Comparison of ENCODE assay signal across 15 cellular contexts in genomic region chr9:122383992-122384461, GRCh38. TPM values are rescaled to one million over a fixed set of nuclear protein-coding genes. Genes with fewer than 3 reads are reported as not detected.
DNase-seq lines count a peak whose midpoint lies in the region; ATAC-seq, FAIRE-seq and TF ChIP-seq lines count a peak whose summit lies in the region.
"Had no signal": no experiment of that assay in that cellular context is flagged by ENCODE, and none has a peak within 500 bp of the region (broad histone marks: within the 10 kb centered on the region; RNA-seq: fewer than 3 reads in every experiment).

No MANE protein-coding gene starts in this region.

- WGBS in A549 (ENCODE audit: missing lambda C conversion rate), result 41% methylated on average over 7 of the region's 7 CpGs

- H3K36me3 ChIP-seq in CD4-positive, alpha-beta memory T cell (ENCODE audit: insufficient read depth, low read length), result no peaks in the 10 kb centered on the region

- TF ChIP-seq EP300 in A549 (IDR thresholded peaks at IDR 0.05), result no peak

- DNase-seq in A549 (ENCODE audit: low read depth in 1 of 2, low spot score in 1 of 2), result peak in 1 of 2 experiments; percentile 36
- DNase-seq in GM04504 (ENCODE audit: low read depth), result peak; percentile 36
- peak; percentile 41 for DNase-seq in SW480 (ENCODE audit: low spot score)
- DNase-seq in foreskin keratinocyte, result peak; percentile 87 to 92
- no peak for DNase-seq in CD4-positive, alpha-beta memory T cell
- no peak for DNase-seq in NCI-H345 (lab: John Stamatoyannopoulos, UW)
- DNase-seq in activated T-cell treated with anti-CD3 and anti-CD28 coated beads for 4 hours, result no peak
- no peak for DNase-seq in inferior parietal cortex (ENCODE audit: extremely low spot score)
- DNase-seq: amygdala, endodermal cell, NCI-H2029 treated with DMSO at 0.1 percent for 48 hours had no signal

- CTCF ChIA-PET in A549 (lab: Yijun Ruan, JAX), result interaction anchor here (1.0 to 3.8 kb wide), 4 partner anchors 10 to 259 kb away, joined by 3 to 17 read pairs (median 6); no protein-coding TSS in a partner anchor
- CTCF ChIA-PET in CD4-positive, alpha-beta memory T cell (lab: Charles Lee; ENCODE audit: partially characterized antibody), result interaction anchor here (1.4 kb wide), 1 partner anchor 264 kb away, joined by 3 read pairs; no protein-coding TSS in a partner anchor

- H3K27me3 ChIP-seq in foreskin keratinocyte, result no peaks in the 10 kb centered on the region
- no peaks in the 10 kb centered on the region for H3K27me3 ChIP-seq in CD4-positive, alpha-beta memory T cell (ENCODE audit: insufficient read depth, low read length)
- H3K27me3 ChIP-seq: vagina had no signal

- TF ChIP-seq CTCF in A549 (IDR thresholded peaks at IDR 0.05) (no peak), foreskin keratinocyte (conservative IDR thresholded peaks at IDR 0.05) (no peak)

- H3K4me1 ChIP-seq in A549, result peaks cover 20% of the 10 kb centered on the region
- peaks cover 9% of the 10 kb centered on the region for H3K4me1 ChIP-seq in foreskin keratinocyte
- H3K4me1 ChIP-seq in CD4-positive, alpha-beta memory T cell (ENCODE audit: insufficient read depth, low read length), result no peaks in the 10 kb centered on the region
- H3K4me1 ChIP-seq: vagina had no signal

- no peak for TF ChIP-seq POLR2A in A549 (IDR thresholded peaks at IDR 0.05; ENCODE audit: low read length)

- H3K27ac ChIP-seq in A549, result peak overlapping the region; percentile 53 to 84
- H3K27ac ChIP-seq in foreskin keratinocyte, result no peak overlapping the region
- no peak overlapping the region for H3K27ac ChIP-seq in CD4-positive, alpha-beta memory T cell (ENCODE audit: low read depth, low read length)
- H3K27ac ChIP-seq: C4-2B, vagina had no signal

- TF ChIP-seq RAD21 in A549 (conservative IDR thresholded peaks at IDR 0.05 in 1 of 2, IDR thresholded peaks at IDR 0.05 in 1 of 2), result no peak

- H3K4me1 Mint-ChIP-seq in CD4-positive, alpha-beta memory T cell, result no peaks in the 10 kb centered on the region

- intact Hi-C loops in CD4-positive, alpha-beta memory T cell (cut with micrococcal nuclease), result no loop called here

- ATAC-seq in A549, result peak; percentile 65 to 75; a peak in 4 of 6 replicates
- peak; percentile 64 for ATAC-seq in foreskin keratinocyte
- ATAC-seq: naive thymus-derived CD8-positive, alpha-beta T cell had no signal

- H3K9me3 Mint-ChIP-seq in CD4-positive, alpha-beta memory T cell, result peaks cover 0 to 12% (median 6%) of the 10 kb centered on the region in 8 donors

- peaks cover 4 to 9% of the 10 kb centered on the region in 2 donors for H3K27me3 Mint-ChIP-seq in CD4-positive, alpha-beta memory T cell
- H3K27me3 Mint-ChIP-seq: IgD-negative memory B cell had no signal

- POLR2A ChIA-PET in A549 (lab: Yijun Ruan, JAX), result no interaction called here
- POLR2A ChIA-PET in CD4-positive, alpha-beta memory T cell (lab: Charles Lee; ENCODE audit: partially characterized antibody), result no interaction called here

- H3K4me2 ChIP-seq in A549, result peak overlapping the region; percentile 61

- H3K4me3 Mint-ChIP-seq in CD4-positive, alpha-beta memory T cell, result no peak overlapping the region
- H3K4me3 Mint-ChIP-seq: endodermal cell; IgD-negative memory B cell; naive thymus-derived CD8-positive, alpha-beta T cell had no signal

- H3K36me3 Mint-ChIP-seq in CD4-positive, alpha-beta memory T cell, result no peaks in the 10 kb centered on the region

- no peak for FAIRE-seq in A549 (lab: Jason Lieb, UNC)

- no peak overlapping the region for H3K27ac Mint-ChIP-seq in CD4-positive, alpha-beta memory T cell
- H3K27ac Mint-ChIP-seq: endodermal cell; naive thymus-derived CD8-positive, alpha-beta T cell had no signal

- peaks cover 11% of the 10 kb centered on the region for H3K9me3 ChIP-seq in A549
- H3K9me3 ChIP-seq in CD4-positive, alpha-beta memory T cell (ENCODE audit: control insufficient read depth in 1 of 2, low read length in 2 of 2), result peaks cover 0 to 9% of the 10 kb centered on the region in 2 donors
- H3K9me3 ChIP-seq: vagina had no signal

- H3K4me3 ChIP-seq in A549, result no peak overlapping the region
- H3K4me3 ChIP-seq in CD4-positive, alpha-beta memory T cell (ENCODE audit: low read length in 2 of 2), result no peak overlapping the region
- H3K4me3 ChIP-seq: vagina had no signal

TF ChIP-seq in A549, 52 proteins besides CTCF, POLR2A, EP300 and RAD21 (continues in another document):
- no peak for TF ChIP-seq RARB (CRISPR knock-in tag; IDR thresholded peaks at IDR 0.05)
- TF ChIP-seq, protein P1, sequence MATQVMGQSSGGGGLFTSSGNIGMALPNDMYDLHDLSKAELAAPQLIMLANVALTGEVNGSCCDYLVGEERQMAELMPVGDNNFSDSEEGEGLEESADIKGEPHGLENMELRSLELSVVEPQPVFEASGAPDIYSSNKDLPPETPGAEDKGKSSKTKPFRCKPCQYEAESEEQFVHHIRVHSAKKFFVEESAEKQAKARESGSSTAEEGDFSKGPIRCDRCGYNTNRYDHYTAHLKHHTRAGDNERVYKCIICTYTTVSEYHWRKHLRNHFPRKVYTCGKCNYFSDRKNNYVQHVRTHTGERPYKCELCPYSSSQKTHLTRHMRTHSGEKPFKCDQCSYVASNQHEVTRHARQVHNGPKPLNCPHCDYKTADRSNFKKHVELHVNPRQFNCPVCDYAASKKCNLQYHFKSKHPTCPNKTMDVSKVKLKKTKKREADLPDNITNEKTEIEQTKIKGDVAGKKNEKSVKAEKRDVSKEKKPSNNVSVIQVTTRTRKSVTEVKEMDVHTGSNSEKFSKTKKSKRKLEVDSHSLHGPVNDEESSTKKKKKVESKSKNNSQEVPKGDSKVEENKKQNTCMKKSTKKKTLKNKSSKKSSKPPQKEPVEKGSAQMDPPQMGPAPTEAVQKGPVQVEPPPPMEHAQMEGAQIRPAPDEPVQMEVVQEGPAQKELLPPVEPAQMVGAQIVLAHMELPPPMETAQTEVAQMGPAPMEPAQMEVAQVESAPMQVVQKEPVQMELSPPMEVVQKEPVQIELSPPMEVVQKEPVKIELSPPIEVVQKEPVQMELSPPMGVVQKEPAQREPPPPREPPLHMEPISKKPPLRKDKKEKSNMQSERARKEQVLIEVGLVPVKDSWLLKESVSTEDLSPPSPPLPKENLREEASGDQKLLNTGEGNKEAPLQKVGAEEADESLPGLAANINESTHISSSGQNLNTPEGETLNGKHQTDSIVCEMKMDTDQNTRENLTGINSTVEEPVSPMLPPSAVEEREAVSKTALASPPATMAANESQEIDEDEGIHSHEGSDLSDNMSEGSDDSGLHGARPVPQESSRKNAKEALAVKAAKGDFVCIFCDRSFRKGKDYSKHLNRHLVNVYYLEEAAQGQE (IDR thresholded peaks at IDR 0.05), result no peak
- TF ChIP-seq TFCP2L1 (CRISPR knock-in tag; IDR thresholded peaks at IDR 0.05), result no peak
- TF ChIP-seq RFX5 (IDR thresholded peaks at IDR 0.05), result no peak
- no peak for TF ChIP-seq SMC3 (IDR thresholded peaks at IDR 0.05)
- TF ChIP-seq, protein P2, sequence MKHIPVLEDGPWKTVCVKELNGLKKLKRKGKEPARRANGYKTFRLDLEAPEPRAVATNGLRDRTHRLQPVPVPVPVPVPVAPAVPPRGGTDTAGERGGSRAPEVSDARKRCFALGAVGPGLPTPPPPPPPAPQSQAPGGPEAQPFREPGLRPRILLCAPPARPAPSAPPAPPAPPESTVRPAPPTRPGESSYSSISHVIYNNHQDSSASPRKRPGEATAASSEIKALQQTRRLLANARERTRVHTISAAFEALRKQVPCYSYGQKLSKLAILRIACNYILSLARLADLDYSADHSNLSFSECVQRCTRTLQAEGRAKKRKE (CRISPR knock-in tag; IDR thresholded peaks at IDR 0.05; ENCODE audit: low read depth), result no peak
- no peak for TF ChIP-seq ESRRA (IDR thresholded peaks at IDR 0.05; ENCODE audit: borderline replicate concordance, low read length)
- no peak for TF ChIP-seq HOXA7 (CRISPR knock-in tag; IDR thresholded peaks at IDR 0.05)
- no peak for TF ChIP-seq CEBPB (IDR thresholded peaks at IDR 0.05)
- no peak for TF ChIP-seq ZSCAN20 (CRISPR knock-in tag; IDR thresholded peaks at IDR 0.05)
- TF ChIP-seq MAX (IDR thresholded peaks at IDR 0.05), result peak; percentile 51
- TF ChIP-seq NPAS2 (CRISPR knock-in tag; IDR thresholded peaks at IDR 0.05; ENCODE audit: borderline replicate concordance), result no peak
- TF ChIP-seq POLR2AphosphoS2 (conservative IDR thresholded peaks at IDR 0.05; ENCODE audit: low read length), result no peak
- TF ChIP-seq FOSL2 (IDR thresholded peaks at IDR 0.05), result no peak
- no peak for TF ChIP-seq FOSL2 (CRISPR knock-in tag; IDR thresholded peaks at IDR 0.05)
- TF ChIP-seq NFE2L2 (conservative IDR thresholded peaks at IDR 0.05; ENCODE audit: low read length), result peak; percentile 95
- TF ChIP-seq, protein P3, sequence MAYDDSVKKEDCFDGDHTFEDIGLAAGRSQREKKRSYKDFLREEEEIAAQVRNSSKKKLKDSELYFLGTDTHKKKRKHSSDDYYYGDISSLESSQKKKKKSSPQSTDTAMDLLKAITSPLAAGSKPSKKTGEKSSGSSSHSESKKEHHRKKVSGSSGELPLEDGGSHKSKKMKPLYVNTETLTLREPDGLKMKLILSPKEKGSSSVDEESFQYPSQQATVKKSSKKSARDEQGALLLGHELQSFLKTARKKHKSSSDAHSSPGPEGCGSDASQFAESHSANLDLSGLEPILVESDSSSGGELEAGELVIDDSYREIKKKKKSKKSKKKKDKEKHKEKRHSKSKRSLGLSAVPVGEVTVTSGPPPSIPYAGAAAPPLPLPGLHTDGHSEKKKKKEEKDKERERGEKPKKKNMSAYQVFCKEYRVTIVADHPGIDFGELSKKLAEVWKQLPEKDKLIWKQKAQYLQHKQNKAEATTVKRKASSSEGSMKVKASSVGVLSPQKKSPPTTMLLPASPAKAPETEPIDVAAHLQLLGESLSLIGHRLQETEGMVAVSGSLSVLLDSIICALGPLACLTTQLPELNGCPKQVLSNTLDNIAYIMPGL (CRISPR knock-in tag; IDR thresholded peaks at IDR 0.05; ENCODE audit: borderline replicate concordance), result no peak
- TF ChIP-seq HOXB13 (CRISPR knock-in tag; IDR thresholded peaks at IDR 0.05; ENCODE audit: low read depth), result no peak
- TF ChIP-seq ZC3H11A (IDR thresholded peaks at IDR 0.05), result no peak
- no peak for TF ChIP-seq CBX8 (IDR thresholded peaks at IDR 0.05)

RNA-seq across cellular contexts. Expression of gene PTGS1, which starts 13.2 kb away (rescaled TPM):
- 0.41 and 0.49 TPM in 2 replicates for polyA plus RNA-seq in A549 (2011; rRNA removed)
- 0.20 and 0.32 TPM in 2 replicates for polyA plus RNA-seq in A549 (2012; cell fraction: cytosol; rRNA removed)
- polyA plus RNA-seq in A549 (2012; cell fraction: nucleus; rRNA removed), result 0.37 and 0.43 TPM in 2 replicates
- 0.77 to 1.6 TPM (median 1.0 TPM) in 3 replicates for polyA plus RNA-seq in A549 (2017; fragmentation: RNase III; extraction: RNeasy Plus Mini Kit Qiagen cat#74134 plus additional on column Dnase treatment)
- polyA minus RNA-seq in A549 (2011; rRNA and poly(A)+ RNA removed), result 0.44 and 0.54 TPM in 2 replicates
- 1.4 and 3.4 TPM in 2 replicates for total RNA-seq in foreskin keratinocyte
- polyA plus RNA-seq in foreskin keratinocyte, result 1.1 and 2.7 TPM in 2 replicates
- total RNA-seq in CD4-positive, alpha-beta memory T cell, result under 1 TPM; 0.28 to 0.49 TPM
- under 1 TPM in 1 of 2 donors, not detected in 1; 0.17 TPM for polyA plus RNA-seq in CD4-positive, alpha-beta memory T cell

Comparison
In these comparisons a context has a peak if more than half of its experiments do, and no peak if none do; other contexts are left out.
1. DNase-seq: peak in GM04504 (single experiment), SW480 (single experiment) and foreskin keratinocyte (2 of 2); none in CD4-positive, alpha-beta memory T cell (0 of 5), NCI-H345 (single experiment), activated T-cell treated with anti-CD3 and anti-CD28 coated beads for 4 hours (single experiment) and inferior parietal cortex (single experiment).
2. H3K27ac ChIP-seq: peak in A549 (2 of 2); none in foreskin keratinocyte (single experiment) and CD4-positive, alpha-beta memory T cell (single experiment).